15 cellular contexts compared by ENCODE assay signal in genomic region chr6:163200299-163201093, GRCh38.
A peak's percentile ranks its signal among the peaks of the same experiment; 100 is the strongest.
DNase-seq lines count a peak whose midpoint lies in the region; ATAC-seq and TF ChIP-seq lines count a peak whose summit lies in the region.
"Had no signal": no experiment of that assay in that cellular context is flagged by ENCODE, and none has a peak within 500 bp of the region (broad histone marks: within the 10 kb centered on the region; RNA-seq: fewer than 3 reads in every experiment).

No MANE protein-coding gene starts in this region.

- no peak for TF ChIP-seq POLR2A in tibial nerve (IDR thresholded peaks at IDR 0.05)

- H3K9me3 ChIP-seq in tibial nerve = peaks cover 0 to 4% (median 0%) of the 10 kb centered on the region in 4 donors

- H3K36me3 ChIP-seq in tibial nerve = no peaks in the 10 kb centered on the region
- H3K36me3 ChIP-seq: BLaER1 treated with 17β-estradiol and CSF1 and Interleukin-3, amounts not matched to agents 10 nM and 100 nM had no signal

- H3K27ac ChIP-seq in tibial nerve = peak overlapping the region in 3 of 4 donors; percentile 2 to 78 (median 67)
- H3K27ac ChIP-seq: BLaER1 treated with 17β-estradiol and CSF1 and Interleukin-3, amounts not matched to agents 10 nM and 100 nM; HL-60 had no signal

- WGBS in tibial nerve, 2 donors = 65 to 69% methylated on average over 19 of the region's 19 CpGs

- H3K27me3 ChIP-seq in tibial nerve = no peaks in the 10 kb centered on the region
- H3K27me3 ChIP-seq: BLaER1 treated with 17β-estradiol and CSF1 and Interleukin-3, amounts not matched to agents 10 nM and 100 nM had no signal

- no peak overlapping the region for H3K4me3 ChIP-seq in tibial nerve
- H3K4me3 ChIP-seq: BLaER1 treated with 17β-estradiol and CSF1 and Interleukin-3, amounts not matched to agents 10 nM and 100 nM had no signal

- TF ChIP-seq EP300 in tibial nerve (IDR thresholded peaks at IDR 0.05) = peak in 1 of 2 donors; percentile 72

- DNase-seq in M059J (ENCODE audit: low read depth) = peak; percentile 26
- peak; percentile 63 for DNase-seq in left kidney (ENCODE audit: low read depth, low spot score)
- DNase-seq in sciatic nerve (ENCODE audit: low spot score) = no peak
- no peak for DNase-seq in tibial nerve (ENCODE audit: low spot score in 2 of 2)
- DNase-seq in NK-92 (lab: John Stamatoyannopoulos, UW; ENCODE audit: unreplicated experiment) = no peak
- DNase-seq in stimulated activated CD4-positive, alpha-beta T cell treated with anti-CD3 and anti-CD28 coated beads, Interleukin-12 subunit alpha, Interleukin-12 subunit beta, amount 100 ng/mL, for 4 hours = no peak
- DNase-seq: Calu3; CD8-positive, alpha-beta T cell; DMS79 treated with DMSO at 0.1 percent for 48 hours; EL; GOT3; H9 had no signal

- no peak for TF ChIP-seq CTCF in tibial nerve (IDR thresholded peaks at IDR 0.05)

- H3K4me1 ChIP-seq in tibial nerve = no peaks in the 10 kb centered on the region
- H3K4me1 ChIP-seq: BLaER1 treated with 17β-estradiol and CSF1 and Interleukin-3, amounts not matched to agents 10 nM and 100 nM had no signal

- ATAC-seq in sciatic nerve (peak; percentile 46), GM18909 (IDR thresholded peaks at IDR 0.05; ENCODE audit: poor library complexity, unreplicated experiment) (no peak)
- ATAC-seq: CD8-positive, alpha-beta T cell had no signal

- intact Hi-C loops in sciatic nerve (cut with DNase I) = no loop called here

Comparison
In these comparisons a context has a peak if more than half of its experiments do, and no peak if none do; other contexts are left out.
1. DNase-seq: peak in M059J (single experiment) and left kidney (single experiment); none in sciatic nerve (single experiment), tibial nerve (0 of 2), NK-92 (single experiment) and stimulated activated CD4-positive, alpha-beta T cell treated with anti-CD3 and anti-CD28 coated beads, Interleukin-12 subunit alpha, Interleukin-12 subunit beta, amount 100 ng/mL, for 4 hours (single experiment).